ENCODE assay signal across 8 cellular contexts in genomic region chr1:205505791-205506190, GRCh38. TPM values are rescaled to one million over a fixed set of nuclear protein-coding genes. Genes with fewer than 3 reads are reported as not detected.
DNase-seq lines count a peak whose midpoint lies in the region.

No MANE protein-coding gene starts in this region.

- peaks cover 44 to 57% of the 10 kb centered on the region in 2 donors for H3K4me1 ChIP-seq in duodenal mucosa (ENCODE audit: control insufficient read depth in 1 of 2, insufficient read depth in 2 of 2, low read length in 2 of 2)

- CTCF ChIA-PET in activated CD4-positive, alpha-beta T cell treated with anti-CD3 and anti-CD28 coated beads, Interleukin-2, amount 10 ng/mL, durations not matched to agents 7 days and 5 days (lab: Charles Lee) = interaction anchor here (1.4 kb wide), 1 partner anchor 20 kb away, joined by 3 read pairs; no protein-coding TSS in a partner anchor

- H3K9ac ChIP-seq in duodenal mucosa (ENCODE audit: low read depth in 1 of 2, low read length in 2 of 2) = peak overlapping the region; percentile 65 to 76

- POLR2A ChIA-PET in activated CD4-positive, alpha-beta T cell treated with anti-CD3 and anti-CD28 coated beads, Interleukin-2, amount 10 ng/mL, durations not matched to agents 7 days and 5 days (lab: Charles Lee) = no interaction called here

- H3K36me3 Mint-ChIP-seq in activated CD4-positive, alpha-beta T cell treated with anti-CD3 and anti-CD28 coated beads, Interleukin-2, amount 10 ng/mL, durations not matched to agents 7 days and 5 days (ENCODE audit: low read depth) = no peaks in the 10 kb centered on the region

- DNase-seq in activated CD4-positive, alpha-beta T cell treated with anti-CD3 and anti-CD28 coated beads, Interleukin-2, amount 10 ng/mL, durations not matched to agents 7 days and 5 days = no peak
- DNase-seq in activated CD4-positive, alpha-beta T cell treated with anti-CD3 and anti-CD28 coated beads, Interleukin-2, amount 50 U/mL, for 48 hours = no peak
- DNase-seq in midbrain (lab: John Stamatoyannopoulos, UW) (peak; percentile 7), ureter (ENCODE audit: low spot score) (peak; percentile 78), HuH-7.5 (ENCODE audit: low spot score) (no peak), NCI-H2196 treated with DMSO at 0.1 percent for 48 hours (lab: John Stamatoyannopoulos, UW; ENCODE audit: unreplicated experiment) (no peak)
- DNase-seq in activated T-cell treated with anti-CD3 and anti-CD28 coated beads, Interleukin-2, amount 50 U/mL, for 1 hour = no peak

- H3K27me3 ChIP-seq in duodenal mucosa (ENCODE audit: control insufficient read depth in 1 of 2, insufficient read depth in 2 of 2, low read length in 2 of 2) = no peaks in the 10 kb centered on the region

- H3K27ac ChIP-seq in duodenal mucosa (ENCODE audit: low read depth, low read length) = no peak overlapping the region

- H3K4me3 ChIP-seq in duodenal mucosa (ENCODE audit: low read depth in 1 of 2, low read length in 2 of 2) = peak overlapping the region; percentile 73 to 82

- peaks cover 14% of the 10 kb centered on the region for H3K4me1 Mint-ChIP-seq in activated CD4-positive, alpha-beta T cell treated with anti-CD3 and anti-CD28 coated beads, Interleukin-2, amount 10 ng/mL, durations not matched to agents 7 days and 5 days

- no peaks in the 10 kb centered on the region for H3K36me3 ChIP-seq in duodenal mucosa (ENCODE audit: control insufficient read depth in 1 of 2, insufficient read depth in 2 of 2, low read length in 2 of 2)

- H3K27ac Mint-ChIP-seq in activated CD4-positive, alpha-beta T cell treated with anti-CD3 and anti-CD28 coated beads, Interleukin-2, amount 10 ng/mL, durations not matched to agents 7 days and 5 days = no peak overlapping the region

- peaks cover 11% of the 10 kb centered on the region for H3K27me3 Mint-ChIP-seq in activated CD4-positive, alpha-beta T cell treated with anti-CD3 and anti-CD28 coated beads, Interleukin-2, amount 10 ng/mL, durations not matched to agents 7 days and 5 days

- H3K4me3 Mint-ChIP-seq in activated CD4-positive, alpha-beta T cell treated with anti-CD3 and anti-CD28 coated beads, Interleukin-2, amount 10 ng/mL, durations not matched to agents 7 days and 5 days = peak overlapping the region; percentile 73

- no peaks in the 10 kb centered on the region for H3K9me3 ChIP-seq in duodenal mucosa (ENCODE audit: control insufficient read depth in 1 of 2, low read length in 2 of 2)

- H3K9me3 Mint-ChIP-seq in activated CD4-positive, alpha-beta T cell treated with anti-CD3 and anti-CD28 coated beads, Interleukin-2, amount 10 ng/mL, durations not matched to agents 7 days and 5 days = no peaks in the 10 kb centered on the region

RNA-seq across cellular contexts. Expression of gene CDK18, which starts 1.3 kb away (rescaled TPM):
- 1 to 10 TPM; 2.9 to 3.5 TPM for total RNA-seq in activated CD4-positive, alpha-beta T cell treated with anti-CD3 and anti-CD28 coated beads, Interleukin-2, amount 10 ng/mL, durations not matched to agents 7 days and 5 days
- 28.6 TPM for total RNA-seq in ureter

RNA-seq across cellular contexts. Expression of gene BLACAT1, which starts 49.9 kb away (rescaled TPM):
- total RNA-seq in activated CD4-positive, alpha-beta T cell treated with anti-CD3 and anti-CD28 coated beads, Interleukin-2, amount 10 ng/mL, durations not matched to agents 7 days and 5 days = under 1 TPM; 0.20 to 0.23 TPM
- total RNA-seq in ureter = 0.16 TPM

Comparison
In these comparisons a context has a peak if more than half of its experiments do, and no peak if none do; other contexts are left out.
1. DNase-seq: peak in midbrain (single experiment) and ureter (single experiment); none in activated CD4-positive, alpha-beta T cell treated with anti-CD3 and anti-CD28 coated beads, Interleukin-2, amount 10 ng/mL, durations not matched to agents 7 days and 5 days (single experiment), activated CD4-positive, alpha-beta T cell treated with anti-CD3 and anti-CD28 coated beads, Interleukin-2, amount 50 U/mL, for 48 hours (0 of 2), HuH-7.5 (single experiment), activated T-cell treated with anti-CD3 and anti-CD28 coated beads, Interleukin-2, amount 50 U/mL, for 1 hour (single experiment) and NCI-H2196 treated with DMSO at 0.1 percent for 48 hours (single experiment).